In the genomic region with DNA sequence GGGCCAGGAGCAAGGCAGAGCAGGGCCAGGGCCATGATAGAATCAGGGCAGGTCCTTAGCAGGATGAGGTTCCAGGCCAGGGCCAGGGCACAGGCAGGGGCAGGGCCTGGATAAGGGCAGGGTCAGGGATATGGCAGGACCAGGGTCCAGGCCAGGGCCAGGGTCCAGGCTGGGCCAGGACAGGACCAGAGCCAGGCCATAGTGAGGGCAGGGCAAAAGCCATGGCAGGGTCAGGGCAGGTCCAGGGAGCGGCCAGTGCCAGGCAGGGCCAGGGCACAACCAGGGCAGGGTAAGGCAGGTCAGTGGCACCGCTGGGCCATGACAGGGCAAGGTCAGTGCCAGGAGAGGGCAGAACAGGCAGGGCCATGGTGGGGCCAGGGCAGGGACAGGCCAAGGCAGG, we compare ENCODE assay signal across 17 cellular contexts.
"Had no signal": no experiment of that assay in that cellular context is flagged by ENCODE, and none has a peak within 500 bp of the region (broad histone marks: within the 10 kb centered on the region; RNA-seq: fewer than 3 reads in every experiment).

No MANE protein-coding gene starts in this region.

- H3K27ac Mint-ChIP-seq: activated naive CD4-positive, alpha-beta T cell treated with anti-CD3 and anti-CD28 coated beads, Interleukin-2, amount 50 U/mL, for 24 hours; activated T-helper 2 cell treated with anti-CD3 and anti-CD28 coated beads, Interferon-gamma antibody, Interleukin-2, Interleukin-4, amounts not matched to agents 10 μg/mL and 5 μg/mL and 100 μg/mL, durations not matched to agents 14 hours and 24 hours and 36 hours; nephron had no signal

- H3K9me3 Mint-ChIP-seq: activated naive CD4-positive, alpha-beta T cell treated with anti-CD3 and anti-CD28 coated beads, Interleukin-2, amount 50 U/mL, for 24 hours; activated T-helper 2 cell treated with anti-CD3 and anti-CD28 coated beads, Interferon-gamma antibody, Interleukin-2, Interleukin-4, amounts not matched to agents 10 μg/mL and 5 μg/mL and 100 μg/mL, durations not matched to agents 14 hours and 24 hours and 36 hours had no signal

- H3K27me3 Mint-ChIP-seq: activated naive CD4-positive, alpha-beta T cell treated with anti-CD3 and anti-CD28 coated beads, Interleukin-2, amount 50 U/mL, for 24 hours had no signal

- ATAC-seq: stimulated activated naive CD8-positive, alpha-beta T cell treated with anti-CD3 and anti-CD28 coated beads, Interleukin-15, Interleukin-2, amounts not matched to agents 100 U/mL and 50 U/mL, for 24 hours had no signal

- H3K4me3 ChIP-seq: coronary artery, hepatocyte, psoas muscle, SK-N-MC, spleen had no signal

- H3K36me3 ChIP-seq: spleen, WERI-Rb-1 had no signal

- H3K27me3 ChIP-seq: hepatocyte, spleen had no signal

- FAIRE-seq: bronchial epithelial cell had no signal

- H3K9me3 ChIP-seq: psoas muscle had no signal

- H3K4me1 Mint-ChIP-seq: activated naive CD4-positive, alpha-beta T cell treated with anti-CD3 and anti-CD28 coated beads, Interleukin-2, amount 50 U/mL, for 24 hours; nephron had no signal

- H3K27ac ChIP-seq: coronary artery, hepatocyte, psoas muscle, SK-N-MC, spleen, WERI-Rb-1 had no signal

- H3K4me3 Mint-ChIP-seq: activated naive CD4-positive, alpha-beta T cell treated with anti-CD3 and anti-CD28 coated beads, Interleukin-2, amount 50 U/mL, for 24 hours; nephron had no signal

- H3K4me1 ChIP-seq: psoas muscle, spleen had no signal

- DNase-seq: activated CD4-positive, alpha-beta T cell treated with anti-CD3 and anti-CD28 coated beads for 48 hours; amygdala; effector CD4-positive, alpha-beta T cell; kidney glomerular epithelial cell; spleen; stimulated activated CD4-positive, alpha-beta T cell treated with anti-CD3 and anti-CD28 coated beads, Interleukin-1b, Interleukin-23, amount 100 ng/mL, for 48 hours; stimulated activated naive CD8-positive, alpha-beta T cell treated with anti-CD3 and anti-CD28 coated beads, Interleukin-15, Interleukin-2, amounts not matched to agents 100 U/mL and 50 U/mL, for 24 hours; T-helper 1 cell; WERI-Rb-1 had no signal
